14 cellular contexts compared by ENCODE assay signal in the genomic region with DNA sequence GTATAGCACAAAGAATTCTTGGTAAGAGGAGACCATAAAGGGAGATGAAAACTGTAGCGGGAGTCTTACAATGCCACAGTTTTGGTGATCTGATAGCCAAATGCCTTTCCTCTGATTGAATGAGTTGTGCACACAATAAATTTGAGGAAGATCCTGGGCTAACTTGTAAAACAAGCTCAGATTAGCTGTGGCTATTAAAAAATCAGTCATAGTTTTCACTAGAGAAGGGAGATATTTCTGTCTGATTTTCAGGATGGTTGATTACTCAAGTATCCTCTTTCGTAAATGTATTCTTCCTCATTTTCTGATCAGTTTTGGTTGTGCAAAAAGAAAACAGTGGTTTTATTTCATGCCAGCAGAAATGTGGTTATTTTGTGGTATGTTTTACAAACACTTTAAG.
DNase-seq lines count a peak whose midpoint lies in the region; ATAC-seq lines count a peak whose summit lies in the region.
"Had no signal": no experiment of that assay in that cellular context is flagged by ENCODE, and none has a peak within 500 bp of the region (broad histone marks: within the 10 kb centered on the region; RNA-seq: fewer than 3 reads in every experiment).

No MANE protein-coding gene starts in this region.

- DNase-seq in EH (ENCODE audit: low read depth) (peak; percentile 80), NOMO-1 (lab: John Stamatoyannopoulos, UW; ENCODE audit: unreplicated experiment in 2 of 2) (peak; percentile 76 to 97), amniotic epithelial cell (ENCODE audit: low read depth) (peak; percentile 35), pons (ENCODE audit: low spot score) (peak; percentile 49), NCI-H524 treated with DMSO at 0.1 percent for 48 hours (lab: John Stamatoyannopoulos, UW) (no peak), amniotic stem cell (lab: John Stamatoyannopoulos, UW) (no peak)
- no peak for DNase-seq in stimulated activated CD4-positive, alpha-beta T cell treated with anti-CD3 and anti-CD28 coated beads, Interleukin-2, amount 100 ng/mL, for 48 hours
- DNase-seq: effector CD8-positive, alpha-beta T cell; H9; NCI-H774; ovary; small intestine had no signal

- no peak for ATAC-seq in HG03159 (IDR thresholded peaks at IDR 0.05; ENCODE audit: unreplicated experiment)
- ATAC-seq: gastroesophageal sphincter had no signal

Comparison
In these comparisons a context has a peak if more than half of its experiments do, and no peak if none do; other contexts are left out.
1. DNase-seq: peak in EH (single experiment), NOMO-1 (2 of 2), amniotic epithelial cell (single experiment) and pons (single experiment); none in stimulated activated CD4-positive, alpha-beta T cell treated with anti-CD3 and anti-CD28 coated beads, Interleukin-2, amount 100 ng/mL, for 48 hours (0 of 2), NCI-H524 treated with DMSO at 0.1 percent for 48 hours (single experiment) and amniotic stem cell (single experiment).